Comparison of ENCODE assay signal across 32 cellular contexts in the genomic region with DNA sequence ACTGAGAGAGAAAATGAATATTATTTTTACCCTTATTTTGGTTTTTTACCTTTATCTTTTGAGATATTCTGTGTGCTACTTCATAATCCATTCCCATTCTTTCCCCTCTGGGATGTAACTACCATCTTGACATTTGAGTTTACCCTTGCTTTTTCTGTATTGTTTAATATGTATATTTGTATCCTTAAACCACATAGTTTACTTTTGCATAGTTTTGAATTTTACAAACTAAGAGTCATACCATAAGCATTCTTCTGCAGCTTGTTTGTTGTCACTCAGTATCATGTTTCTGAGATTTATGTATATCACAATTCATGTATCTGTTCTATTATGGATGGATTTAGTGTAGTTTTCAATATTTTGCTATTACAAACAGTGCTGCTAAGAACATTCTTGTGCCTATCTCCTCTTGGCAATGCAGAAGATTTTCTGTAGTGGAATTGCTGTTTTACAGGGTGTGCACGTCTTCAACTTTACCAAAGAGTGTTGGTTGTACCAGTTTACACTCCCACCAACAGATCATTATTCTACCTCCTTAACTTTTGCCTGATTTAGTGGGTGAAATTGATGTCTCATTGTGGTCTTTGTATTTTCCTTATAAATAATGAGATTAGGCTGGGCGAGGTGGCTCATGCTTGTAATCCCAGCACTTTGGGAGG.
"Had no signal": no experiment of that assay in that cellular context is flagged by ENCODE, and none has a peak within 500 bp of the region (broad histone marks: within the 10 kb centered on the region; RNA-seq: fewer than 3 reads in every experiment).

No MANE protein-coding gene starts in this region.

- H3K4me3 ChIP-seq: adrenal gland, body of pancreas, esophagus squamous epithelium, gastroesophageal sphincter, heart right ventricle had no signal

- H3K4me3 Mint-ChIP-seq: activated B cell treated with CpG ODN at 0.5 μM for 24 hours; activated CD8-positive, alpha-beta T cell treated with anti-CD3 and anti-CD28 coated beads for 36 hours; activated naive CD8-positive, alpha-beta T cell; activated T-cell treated with anti-CD3 and anti-CD28 coated beads, Interleukin-2, amount 50 U/mL, for 4 hours; activated T-helper 17 cell treated with anti-CD3 and anti-CD28 coated beads, Interleukin-2, amount 50 U/mL, for 72 hours; effector memory CD8-positive, alpha-beta T cell; T-helper 17 cell; T-helper 2 cell treated with Interferon-gamma antibody and Interleukin-4, amounts not matched to agents 5 μg/mL and 100 μg/mL, for 36 hours had no signal

- ATAC-seq: activated CD4-positive, CD25-positive, alpha-beta regulatory T cell treated with anti-CD3 and anti-CD28 coated beads, Interleukin-2, amount 50 U/mL, for 24 hours; activated CD8-positive, alpha-beta T cell treated with anti-CD3 and anti-CD28 coated beads for 36 hours; activated T-cell treated with anti-CD3 and anti-CD28 coated beads, Interleukin-2, amount 50 U/mL, for 4 hours; activated T-helper 17 cell treated with anti-CD3 and anti-CD28 coated beads, Interleukin-2, amount 50 U/mL, for 72 hours; body of pancreas; effector memory CD8-positive, alpha-beta T cell; gastroesophageal sphincter; heart right ventricle; T-helper 17 cell had no signal

- H3K27ac Mint-ChIP-seq: activated B cell treated with CpG ODN at 0.5 μM for 24 hours; activated CD8-positive, alpha-beta T cell treated with anti-CD3 and anti-CD28 coated beads for 36 hours; activated naive CD8-positive, alpha-beta T cell; activated T-helper 17 cell treated with anti-CD3 and anti-CD28 coated beads, Interleukin-2, amount 50 U/mL, for 72 hours; effector memory CD8-positive, alpha-beta T cell; T-helper 17 cell; T-helper 2 cell treated with Interferon-gamma antibody and Interleukin-4, amounts not matched to agents 5 μg/mL and 100 μg/mL, for 36 hours had no signal

- H3K9me3 ChIP-seq: adrenal gland, body of pancreas, esophagus squamous epithelium, gastroesophageal sphincter, heart right ventricle had no signal

- H3K36me3 ChIP-seq: adrenal gland, esophagus squamous epithelium, gastroesophageal sphincter, heart right ventricle, WERI-Rb-1 had no signal

- H3K4me1 ChIP-seq: adrenal gland, body of pancreas, esophagus squamous epithelium, gastroesophageal sphincter had no signal

- H3K36me3 Mint-ChIP-seq: activated naive CD8-positive, alpha-beta T cell had no signal

- H3K27me3 ChIP-seq: adrenal gland, body of pancreas, esophagus squamous epithelium, gastroesophageal sphincter, heart right ventricle had no signal

- H3K27ac ChIP-seq: adrenal gland, body of pancreas, esophagus squamous epithelium, gastroesophageal sphincter, heart right ventricle, WERI-Rb-1 had no signal

- H3K4me1 Mint-ChIP-seq: activated B cell treated with CpG ODN at 0.5 μM for 24 hours; activated T-helper 17 cell treated with anti-CD3 and anti-CD28 coated beads, Interleukin-2, amount 50 U/mL, for 72 hours; T-helper 17 cell had no signal

- DNase-seq: activated B cell treated with CpG ODN at 0.5 μM for 24 hours; activated CD4-positive, alpha-beta T cell treated with anti-CD3 and anti-CD28 coated beads for 48 hours; activated CD4-positive, alpha-beta T cell treated with anti-CD3 and anti-CD28 coated beads, Interleukin-2, amount 50 U/mL, for 1 hour; activated CD4-positive, alpha-beta T cell treated with anti-CD3 and anti-CD28 coated beads, Interleukin-2, amount 50 U/mL, for 48 hours; activated CD8-positive, alpha-beta memory T cell treated with anti-CD3 and anti-CD28 coated beads for 24 hours; activated CD8-positive, alpha-beta T cell treated with anti-CD3 and anti-CD28 coated beads for 36 hours; activated effector memory CD4-positive, alpha-beta T cell treated with Interleukin-2 at 50 U/mL for 16 hours; activated gamma-delta T cell treated with Interleukin-2 at 50 U/mL for 16 hours; activated naive CD4-positive, alpha-beta T cell treated with anti-CD3 and anti-CD28 coated beads, Interleukin-2, amount 50 U/mL, for 16 hours; activated naive CD4-positive, alpha-beta T cell treated with Interleukin-2 at 50 U/mL for 16 hours; activated T-cell treated with anti-CD3 and anti-CD28 coated beads, Interleukin-2, amount 50 U/mL, for 4 hours; adrenal gland; amygdala; aorta; body of pancreas; caudate nucleus; cortex of kidney; dermis blood vessel endothelial cell; effector CD4-positive, alpha-beta T cell; effector memory CD8-positive, alpha-beta T cell; erythroblast; esophagus squamous epithelium; foreskin melanocyte; heart right ventricle; T-helper 17 cell; T1000; WERI-Rb-1 had no signal

- H3K9me3 Mint-ChIP-seq: activated B cell treated with CpG ODN at 0.5 μM for 24 hours; activated CD8-positive, alpha-beta T cell treated with anti-CD3 and anti-CD28 coated beads for 36 hours; activated T-cell treated with anti-CD3 and anti-CD28 coated beads, Interleukin-2, amount 50 U/mL, for 4 hours; activated T-helper 17 cell treated with anti-CD3 and anti-CD28 coated beads, Interleukin-2, amount 50 U/mL, for 72 hours; effector memory CD8-positive, alpha-beta T cell; T-helper 2 cell treated with Interferon-gamma antibody and Interleukin-4, amounts not matched to agents 5 μg/mL and 100 μg/mL, for 36 hours had no signal

- H3K27me3 Mint-ChIP-seq: activated B cell treated with CpG ODN at 0.5 μM for 24 hours; activated CD8-positive, alpha-beta T cell treated with anti-CD3 and anti-CD28 coated beads for 36 hours; activated naive CD8-positive, alpha-beta T cell; activated T-helper 17 cell treated with anti-CD3 and anti-CD28 coated beads, Interleukin-2, amount 50 U/mL, for 72 hours; effector memory CD8-positive, alpha-beta T cell; T-helper 17 cell had no signal
